Comparison of ENCODE assay signal across 10 cellular contexts in the genomic region with DNA sequence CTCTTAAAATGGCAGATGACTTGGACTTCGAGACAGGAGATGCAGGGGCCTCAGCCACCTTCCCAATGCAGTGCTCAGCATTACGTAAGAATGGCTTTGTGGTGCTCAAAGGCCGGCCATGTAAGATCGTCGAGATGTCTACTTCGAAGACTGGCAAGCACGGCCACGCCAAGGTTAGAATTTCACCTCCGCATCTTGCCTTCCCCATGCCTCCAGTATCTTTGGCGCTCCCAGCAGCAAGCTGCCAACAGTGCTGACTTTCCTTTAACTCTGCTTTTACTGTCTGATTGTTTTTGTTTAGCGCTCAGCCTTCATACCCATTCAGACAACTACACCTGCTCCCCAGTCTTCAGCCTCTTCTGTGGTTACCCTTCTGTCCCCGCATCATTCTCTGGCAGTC. TPM values are rescaled to one million over a fixed set of nuclear protein-coding genes. Genes with fewer than 3 reads are reported as not detected.
DNase-seq lines count a peak whose midpoint lies in the region; ATAC-seq lines count a peak whose summit lies in the region.
"Had no signal": no experiment of that assay in that cellular context is flagged by ENCODE, and none has a peak within 500 bp of the region (broad histone marks: within the 10 kb centered on the region; RNA-seq: fewer than 3 reads in every experiment).

No MANE protein-coding gene starts in this region.

- H3K9ac ChIP-seq in iPS-20b (ENCODE audit: low read depth, low read length) (peak overlapping the region; percentile 99; the same call in 1 of the 2 replicates), subcutaneous abdominal adipose tissue (ENCODE audit: low read length in 5 of 5) (peak overlapping the region in 3 of 5 donors; percentile 78 to 99 (median 89))

- no peaks in the 10 kb centered on the region for H3K27me3 Mint-ChIP-seq in activated naive CD4-positive, alpha-beta T cell treated with anti-CD3 and anti-CD28 coated beads, Interleukin-2, amount 10 ng/mL, durations not matched to agents 7 days and 5 days
- no peaks in the 10 kb centered on the region for H3K27me3 Mint-ChIP-seq in activated T-helper 1 cell treated with anti-CD3 and anti-CD28 coated beads, Interleukin-12 subunit alpha, Interleukin-12 subunit beta, Interleukin-2, Interleukin-4 antibody, amounts not matched to agents 30 ng/mL and 10 ng/mL and 1 ng/mL, durations not matched to agents 14 hours and 24 hours and 36 hours (ENCODE audit: insufficient read depth)

- H3K27ac ChIP-seq in iPS-20b (ENCODE audit: low read length): no peak overlapping the region
- peak overlapping the region; percentile 98 for H3K27ac ChIP-seq in subcutaneous abdominal adipose tissue (ENCODE audit: low read depth, low read length)

- CTCF ChIA-PET in activated naive CD4-positive, alpha-beta T cell treated with anti-CD3 and anti-CD28 coated beads, Interleukin-2, amount 10 ng/mL, durations not matched to agents 7 days and 5 days (lab: Charles Lee): interaction anchor here (1.6 to 3.7 kb wide), 3 partner anchors 14 to 27 kb away, joined by 3 to 11 read pairs (median 5); a partner anchor contains a TSS

- H3K36me3 ChIP-seq in iPS-20b (ENCODE audit: insufficient read depth, low read depth, low read length) (peaks cover 55% of the 10 kb centered on the region), subcutaneous abdominal adipose tissue (ENCODE audit: control insufficient read depth in 5 of 5, insufficient read depth in 5 of 5, low read length in 5 of 5) (peaks cover 7 to 49% (median 45%) of the 10 kb centered on the region in 5 donors)

- intact Hi-C loops in activated T-helper 1 cell treated with anti-CD3 and anti-CD28 coated beads, Interleukin-12 subunit alpha, Interleukin-12 subunit beta, Interleukin-2, Interleukin-4 antibody, amounts not matched to agents 30 ng/mL and 10 ng/mL and 1 ng/mL, durations not matched to agents 14 hours and 24 hours and 36 hours (cut with micrococcal nuclease): loop anchor here (5.0 kb wide), 4 partner anchors 148 to 548 kb away; a partner anchor contains a TSS

- in situ Hi-C loops in ACHN (cut with HindIII; ENCODE audit: low pct_ligation_motif_present, low pct_unique_long_range_greater_than_20kb, low sequenced_read_pairs): no loop called here

- H3K27me3 ChIP-seq in iPS-20b (ENCODE audit: insufficient read depth, low read length): no peaks in the 10 kb centered on the region
- no peaks in the 10 kb centered on the region for H3K27me3 ChIP-seq in subcutaneous abdominal adipose tissue (ENCODE audit: control insufficient read depth in 5 of 5, insufficient read depth in 4 of 5, low read length in 5 of 5)

- peak overlapping the region; percentile 96 for H3K4me3 ChIP-seq in iPS-20b (ENCODE audit: low read length)
- peak overlapping the region in 4 of 5 donors; percentile 74 to 93 (median 80) for H3K4me3 ChIP-seq in subcutaneous abdominal adipose tissue (ENCODE audit: low read depth in 1 of 5, low read length in 5 of 5)

- H3K27ac Mint-ChIP-seq in activated naive CD4-positive, alpha-beta T cell treated with anti-CD3 and anti-CD28 coated beads, Interleukin-2, amount 10 ng/mL, durations not matched to agents 7 days and 5 days: peak overlapping the region; percentile 100
- peak overlapping the region; percentile 90 for H3K27ac Mint-ChIP-seq in activated T-helper 1 cell treated with anti-CD3 and anti-CD28 coated beads, Interleukin-12 subunit alpha, Interleukin-12 subunit beta, Interleukin-2, Interleukin-4 antibody, amounts not matched to agents 30 ng/mL and 10 ng/mL and 1 ng/mL, durations not matched to agents 14 hours and 24 hours and 36 hours

- H3K4me1 ChIP-seq in iPS-20b (ENCODE audit: insufficient read depth, low read length) (peaks cover 5% of the 10 kb centered on the region; the same call in 1 of the 2 replicates), subcutaneous abdominal adipose tissue (ENCODE audit: control insufficient read depth in 5 of 5, insufficient read depth in 5 of 5, low read length in 5 of 5) (peaks cover 14 to 53% (median 40%) of the 10 kb centered on the region in 5 donors)

- peaks cover 55% of the 10 kb centered on the region for H3K36me3 Mint-ChIP-seq in activated naive CD4-positive, alpha-beta T cell treated with anti-CD3 and anti-CD28 coated beads, Interleukin-2, amount 10 ng/mL, durations not matched to agents 7 days and 5 days
- H3K36me3 Mint-ChIP-seq in activated T-helper 1 cell treated with anti-CD3 and anti-CD28 coated beads, Interleukin-12 subunit alpha, Interleukin-12 subunit beta, Interleukin-2, Interleukin-4 antibody, amounts not matched to agents 30 ng/mL and 10 ng/mL and 1 ng/mL, durations not matched to agents 14 hours and 24 hours and 36 hours (ENCODE audit: low read depth): peaks cover 54% of the 10 kb centered on the region

- H3K9me3 Mint-ChIP-seq in activated naive CD4-positive, alpha-beta T cell treated with anti-CD3 and anti-CD28 coated beads, Interleukin-2, amount 10 ng/mL, durations not matched to agents 7 days and 5 days: no peaks in the 10 kb centered on the region
- H3K9me3 Mint-ChIP-seq in activated T-helper 1 cell treated with anti-CD3 and anti-CD28 coated beads, Interleukin-12 subunit alpha, Interleukin-12 subunit beta, Interleukin-2, Interleukin-4 antibody, amounts not matched to agents 30 ng/mL and 10 ng/mL and 1 ng/mL, durations not matched to agents 14 hours and 24 hours and 36 hours: no peaks in the 10 kb centered on the region

- peak overlapping the region; percentile 96 for H3K4me3 Mint-ChIP-seq in activated naive CD4-positive, alpha-beta T cell treated with anti-CD3 and anti-CD28 coated beads, Interleukin-2, amount 10 ng/mL, durations not matched to agents 7 days and 5 days
- H3K4me3 Mint-ChIP-seq in activated T-helper 1 cell treated with anti-CD3 and anti-CD28 coated beads, Interleukin-12 subunit alpha, Interleukin-12 subunit beta, Interleukin-2, Interleukin-4 antibody, amounts not matched to agents 30 ng/mL and 10 ng/mL and 1 ng/mL, durations not matched to agents 14 hours and 24 hours and 36 hours: peak overlapping the region; percentile 89

- H3K4me1 Mint-ChIP-seq in activated naive CD4-positive, alpha-beta T cell treated with anti-CD3 and anti-CD28 coated beads, Interleukin-2, amount 10 ng/mL, durations not matched to agents 7 days and 5 days: peaks cover 69% of the 10 kb centered on the region
- H3K4me1 Mint-ChIP-seq in activated T-helper 1 cell treated with anti-CD3 and anti-CD28 coated beads, Interleukin-12 subunit alpha, Interleukin-12 subunit beta, Interleukin-2, Interleukin-4 antibody, amounts not matched to agents 30 ng/mL and 10 ng/mL and 1 ng/mL, durations not matched to agents 14 hours and 24 hours and 36 hours (ENCODE audit: low read depth): peaks cover 48% of the 10 kb centered on the region

- DNase-seq in activated naive CD4-positive, alpha-beta T cell treated with anti-CD3 and anti-CD28 coated beads, Interleukin-2, amount 10 ng/mL, durations not matched to agents 7 days and 5 days: no peak
- no peak for DNase-seq in activated naive CD4-positive, alpha-beta T cell (lab: John Stamatoyannopoulos, UW)
- no peak for DNase-seq in activated T-helper 1 cell treated with anti-CD3 and anti-CD28 coated beads, Interleukin-12 subunit alpha, Interleukin-12 subunit beta, Interleukin-2, Interleukin-4 antibody, amounts not matched to agents 30 ng/mL and 10 ng/mL and 1 ng/mL, durations not matched to agents 14 hours and 24 hours and 36 hours (ENCODE audit: low spot score)
- DNase-seq in SK-N-DZ (ENCODE audit: low spot score) (no peak), ACHN (no peak)
- DNase-seq: activated CD4-positive, alpha-beta T cell treated with anti-CD3 and anti-CD28 coated beads for 48 hours had no signal

- H3K9me3 ChIP-seq in iPS-20b (ENCODE audit: insufficient read depth, low read depth, low read length) (no peaks in the 10 kb centered on the region), subcutaneous abdominal adipose tissue (ENCODE audit: control insufficient read depth in 5 of 5, low read length in 5 of 5) (no peaks in the 10 kb centered on the region)

- ATAC-seq in GM18867 (IDR thresholded peaks at IDR 0.05; ENCODE audit: unreplicated experiment): no peak

RNA-seq across cellular contexts. Expression of a gene that starts 2.2 kb away (rescaled TPM):
- total RNA-seq in activated T-helper 1 cell treated with anti-CD3 and anti-CD28 coated beads, Interleukin-12 subunit alpha, Interleukin-12 subunit beta, Interleukin-2, Interleukin-4 antibody, amounts not matched to agents 30 ng/mL and 10 ng/mL and 1 ng/mL, durations not matched to agents 14 hours and 24 hours and 36 hours: 1,241 and 1,262 TPM in 2 replicates
- 736 and 827 TPM in 2 replicates for polyA plus RNA-seq in SK-N-DZ (2014; cell fraction: cytosol; rRNA removed)
- 269 and 309 TPM in 2 replicates for polyA plus RNA-seq in SK-N-DZ (2014; cell fraction: nucleus; rRNA removed)

RNA-seq across cellular contexts. Expression of a gene that starts 5.5 kb away (rescaled TPM):
- 52.3 and 59.0 TPM in 2 replicates for total RNA-seq in activated T-helper 1 cell treated with anti-CD3 and anti-CD28 coated beads, Interleukin-12 subunit alpha, Interleukin-12 subunit beta, Interleukin-2, Interleukin-4 antibody, amounts not matched to agents 30 ng/mL and 10 ng/mL and 1 ng/mL, durations not matched to agents 14 hours and 24 hours and 36 hours
- 96.9 and 117 TPM in 2 replicates for polyA plus RNA-seq in SK-N-DZ (2014; cell fraction: cytosol; rRNA removed)
- 237 and 334 TPM in 2 replicates for polyA plus RNA-seq in SK-N-DZ (2014; cell fraction: nucleus; rRNA removed)

RNA-seq across cellular contexts. Expression of a gene that starts 15.2 kb away (rescaled TPM):
- 0.36 TPM in 1 of 2 replicates, not detected in the other for total RNA-seq in activated T-helper 1 cell treated with anti-CD3 and anti-CD28 coated beads, Interleukin-12 subunit alpha, Interleukin-12 subunit beta, Interleukin-2, Interleukin-4 antibody, amounts not matched to agents 30 ng/mL and 10 ng/mL and 1 ng/mL, durations not matched to agents 14 hours and 24 hours and 36 hours
- 0.75 and 2.9 TPM in 2 replicates for polyA plus RNA-seq in SK-N-DZ (2014; cell fraction: cytosol; rRNA removed)
- polyA plus RNA-seq in SK-N-DZ (2014; cell fraction: nucleus; rRNA removed): 4.5 and 6.1 TPM in 2 replicates
- total RNA-seq: glomerular endothelial cell had no signal

RNA-seq across cellular contexts. Expression of a gene that starts 19.5 kb away (rescaled TPM):
- 57.1 and 60.9 TPM in 2 replicates for total RNA-seq in activated T-helper 1 cell treated with anti-CD3 and anti-CD28 coated beads, Interleukin-12 subunit alpha, Interleukin-12 subunit beta, Interleukin-2, Interleukin-4 antibody, amounts not matched to agents 30 ng/mL and 10 ng/mL and 1 ng/mL, durations not matched to agents 14 hours and 24 hours and 36 hours
- polyA plus RNA-seq in SK-N-DZ (2014; cell fraction: cytosol; rRNA removed): 22.0 and 26.4 TPM in 2 replicates
- polyA plus RNA-seq in SK-N-DZ (2014; cell fraction: nucleus; rRNA removed): 175 and 247 TPM in 2 replicates

RNA-seq across cellular contexts. Expression of a gene that starts 26.7 kb away (rescaled TPM):
- 260 and 266 TPM in 2 replicates for total RNA-seq in activated T-helper 1 cell treated with anti-CD3 and anti-CD28 coated beads, Interleukin-12 subunit alpha, Interleukin-12 subunit beta, Interleukin-2, Interleukin-4 antibody, amounts not matched to agents 30 ng/mL and 10 ng/mL and 1 ng/mL, durations not matched to agents 14 hours and 24 hours and 36 hours
- polyA plus RNA-seq in SK-N-DZ (2014; cell fraction: cytosol; rRNA removed): 1.1 and 4.8 TPM in 2 replicates
- polyA plus RNA-seq in SK-N-DZ (2014; cell fraction: nucleus; rRNA removed): 0.21 and 2.6 TPM in 2 replicates
- total RNA-seq: glomerular endothelial cell had no signal
